In the genomic region with DNA sequence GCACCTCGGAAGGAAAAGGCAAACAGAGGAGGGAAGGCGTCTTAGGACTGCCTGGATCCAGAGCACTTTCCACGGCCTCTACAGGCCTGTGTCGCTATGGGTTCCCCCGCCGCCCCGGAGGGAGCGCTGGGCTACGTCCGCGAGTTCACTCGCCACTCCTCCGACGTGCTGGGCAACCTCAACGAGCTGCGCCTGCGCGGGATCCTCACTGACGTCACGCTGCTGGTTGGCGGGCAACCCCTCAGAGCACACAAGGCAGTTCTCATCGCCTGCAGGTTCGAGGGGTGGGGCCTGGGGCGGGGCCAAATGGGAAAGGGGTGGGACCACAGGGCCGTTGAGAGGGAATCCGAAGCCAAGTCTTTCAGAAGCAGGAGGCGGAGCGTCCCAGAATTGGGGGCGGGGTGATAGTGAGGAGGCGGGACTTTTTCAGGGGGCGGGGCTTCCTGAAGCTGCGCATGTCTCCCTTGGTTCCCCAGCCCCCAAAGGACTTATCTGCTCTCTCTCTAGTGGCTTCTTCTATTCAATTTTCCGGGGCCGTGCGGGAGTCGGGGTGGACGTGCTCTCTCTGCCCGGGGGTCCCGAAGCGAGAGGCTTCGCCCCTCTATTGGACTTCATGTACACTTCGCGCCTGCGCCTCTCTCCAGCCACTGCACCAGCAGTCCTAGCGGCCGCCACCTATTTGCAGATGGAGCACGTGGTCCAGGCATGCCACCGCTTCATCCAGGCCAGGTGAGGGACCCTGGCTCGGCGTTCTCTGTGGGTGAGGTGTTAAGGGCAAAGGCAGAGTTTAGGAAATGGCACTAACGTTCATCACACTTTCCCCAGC, we compare ENCODE assay signal across 8 cellular contexts. TPM values are rescaled to one million over a fixed set of nuclear protein-coding genes. Genes with fewer than 3 reads are reported as not detected.
DNase-seq lines count a peak whose midpoint lies in the region; ATAC-seq lines count a peak whose summit lies in the region.

No MANE protein-coding gene starts in this region.

- no peaks in the 10 kb centered on the region for H3K9me3 Mint-ChIP-seq in naive thymus-derived CD8-positive, alpha-beta T cell

- ATAC-seq in GM21423 (IDR thresholded peaks at IDR 0.05; ENCODE audit: unreplicated experiment) (peak; percentile 46), GM21576 (IDR thresholded peaks at IDR 0.05; ENCODE audit: unreplicated experiment) (no peak)
- peak; percentile 78 to 82 for ATAC-seq in naive thymus-derived CD8-positive, alpha-beta T cell

- peaks cover 0 to 10% (median 0%) of the 10 kb centered on the region in 5 donors for H3K27me3 Mint-ChIP-seq in naive thymus-derived CD8-positive, alpha-beta T cell

- H3K4me1 Mint-ChIP-seq in naive thymus-derived CD8-positive, alpha-beta T cell, result peaks cover 23 to 56% (median 41%) of the 10 kb centered on the region in 4 donors

- H3K4me3 Mint-ChIP-seq in naive thymus-derived CD8-positive, alpha-beta T cell, result peak overlapping the region; percentile 67 to 84 (median 77)

- peak overlapping the region in 9 of 10 donors; percentile 38 to 93 (median 90) for H3K27ac Mint-ChIP-seq in naive thymus-derived CD8-positive, alpha-beta T cell

- POLR2A ChIA-PET in naive thymus-derived CD8-positive, alpha-beta T cell (lab: Charles Lee), result interaction anchor here (0.9 to 10.3 kb wide), 4 partner anchors 9 to 22 kb away, joined by 5 to 81 read pairs (median 12); a partner anchor contains a TSS

- peaks cover 0 to 1% (median 0%) of the 10 kb centered on the region in 3 donors for H3K36me3 Mint-ChIP-seq in naive thymus-derived CD8-positive, alpha-beta T cell

- DNase-seq in OCI-M2 (lab: John Stamatoyannopoulos, UW; ENCODE audit: unreplicated experiment), result peak; percentile 97
- DNase-seq in activated T-helper 9 cell treated with anti-CD3 and anti-CD28 coated beads, Interleukin-2, amount 50 U/mL, for 16 hours (ENCODE audit: low read depth), result peak; percentile 93
- DNase-seq in fibroblast of the conjunctiva (ENCODE audit: low read depth), result peak; percentile 82
- peak; percentile 83 to 94 (median 90) for DNase-seq in naive thymus-derived CD8-positive, alpha-beta T cell
- DNase-seq in stimulated activated CD8-positive, alpha-beta memory T cell treated with anti-CD3 and anti-CD28 coated beads, Interleukin-7, amount 100 ng/mL, for 4 hours (ENCODE audit: low read depth in 2 of 2), result peak; percentile 88 to 92
- DNase-seq in HuH-7 (ENCODE audit: low spot score), result no peak

RNA-seq across cellular contexts. Expression of a gene that starts 0.9 kb away (rescaled TPM):
- total RNA-seq in naive thymus-derived CD8-positive, alpha-beta T cell, result not detected
- not detected for polyA plus RNA-seq in naive thymus-derived CD8-positive, alpha-beta T cell

RNA-seq across cellular contexts. Expression of a gene that starts 11.4 kb away (rescaled TPM):
- total RNA-seq in naive thymus-derived CD8-positive, alpha-beta T cell, result 100 to 1,000 TPM; 117 to 120 TPM
- polyA plus RNA-seq in naive thymus-derived CD8-positive, alpha-beta T cell, result 100 to 1,000 TPM; 477 to 597 (median 559) TPM

RNA-seq across cellular contexts. Expression of a gene that starts 12.0 kb away (rescaled TPM):
- 10 to 100 TPM; 11.5 to 14.7 TPM for total RNA-seq in naive thymus-derived CD8-positive, alpha-beta T cell
- polyA plus RNA-seq in naive thymus-derived CD8-positive, alpha-beta T cell, result 1 to 10 TPM in 1 of 3 donors, under 1 TPM in 2; 0.93 to 1.2 (median 0.97) TPM

RNA-seq across cellular contexts. Expression of a gene that starts 20.1 kb away (rescaled TPM):
- total RNA-seq in naive thymus-derived CD8-positive, alpha-beta T cell, result 1 to 10 TPM; 2.8 to 3.5 TPM
- 1 to 10 TPM; 2.0 to 2.2 (median 2.0) TPM for polyA plus RNA-seq in naive thymus-derived CD8-positive, alpha-beta T cell

RNA-seq across cellular contexts. Expression of a gene that starts 27.9 kb away (rescaled TPM):
- not detected for total RNA-seq in naive thymus-derived CD8-positive, alpha-beta T cell
- polyA plus RNA-seq in naive thymus-derived CD8-positive, alpha-beta T cell, result under 1 TPM; 0.09 to 0.31 (median 0.12) TPM
